Comparison of ENCODE assay signal across 20 cellular contexts in genomic region chr4:1563768-1564485, GRCh38.
DNase-seq lines count a peak whose midpoint lies in the region; ATAC-seq, FAIRE-seq and TF ChIP-seq lines count a peak whose summit lies in the region.
"Had no signal": no experiment of that assay in that cellular context is flagged by ENCODE, and none has a peak within 500 bp of the region (broad histone marks: within the 10 kb centered on the region; RNA-seq: fewer than 3 reads in every experiment).

No MANE protein-coding gene starts in this region.

- H3K4me2 ChIP-seq in IMR-90 (ENCODE audit: low read depth, low read length), result no peak overlapping the region
- H3K4me2 ChIP-seq: A549 had no signal

- POLR2A ChIA-PET in IMR-90 (lab: Charles Lee; ENCODE audit: unreplicated experiment), result no interaction called here

- dilution Hi-C loops in IMR-90 (cut with HindIII; ENCODE audit: low sequenced_read_pairs, unreplicated experiment), result no loop called here

- peak overlapping the region; percentile 72 for H2AK9ac ChIP-seq in IMR-90 (replicated peaks; ENCODE audit: low read depth, low read length, poor library complexity)

- H4K91ac ChIP-seq in IMR-90 (ENCODE audit: insufficient read depth, low read depth, low read length), result no peak overlapping the region

- no peak overlapping the region for H3K14ac ChIP-seq in IMR-90 (replicated peaks; ENCODE audit: low read depth, low read length)

- H4K8ac ChIP-seq in IMR-90 (ENCODE audit: low read depth in 2 of 2, low read length in 2 of 2), result no peak overlapping the region

- H3K9ac ChIP-seq in IMR-90 (ENCODE audit: low read depth, low read length) (no peak overlapping the region), kidney (ENCODE audit: low read length in 2 of 2) (no peak overlapping the region)
- H3K9ac ChIP-seq: GM23248 had no signal

- in situ Hi-C loops in IMR-90 (cut with MboI; ENCODE audit: low sequenced_read_pairs), result no loop called here

- no peak for TF ChIP-seq RAD21 in IMR-90 (IDR thresholded peaks at IDR 0.05; ENCODE audit: low read length)

- no peak for ATAC-seq in IMR-90 (ENCODE audit: low read depth)
- ATAC-seq: A549 had no signal

- H3K18ac ChIP-seq in IMR-90 (ENCODE audit: low read depth, low read length), result no peak overlapping the region

- H3K4ac ChIP-seq in IMR-90 (ENCODE audit: low read depth, low read length), result no peak overlapping the region

- H4K5ac ChIP-seq in IMR-90 (ENCODE audit: low read depth, low read length), result no peak overlapping the region

- no peaks in the 10 kb centered on the region for H4K20me1 ChIP-seq in IMR-90 (ENCODE audit: insufficient read depth, low read length)

- TF ChIP-seq POLR2A in IMR-90 (IDR thresholded peaks at IDR 0.05; ENCODE audit: low read depth, low read length), result no peak
- TF ChIP-seq POLR2A in ovary (IDR thresholded peaks at IDR 0.05), result no peak

- intact Hi-C loops in IMR-90 (cut with micrococcal nuclease), result no loop called here
- intact Hi-C loops in kidney (cut with DNase I), result no loop called here
- intact Hi-C loops in ovary (cut with DNase I), result no loop called here

- no peak for TF ChIP-seq EP300 in ovary (IDR thresholded peaks at IDR 0.05)

- 26% methylated on average over 14 of the region's 20 CpGs; no CpG with 5 or more reads in 1 of the 2 experiments for WGBS in IMR-90 (ENCODE audit: extremely low coverage in 2 of 2, insufficient read length in 1 of 2), 2 experiments
- WGBS in ovary, 3 donors, result 34 to 46% (median 36%) methylated on average over 20 of the region's 20 CpGs

- no peaks in the 10 kb centered on the region for H3K79me1 ChIP-seq in IMR-90 (ENCODE audit: low read depth in 1 of 2, low read length in 2 of 2)

- H3K27me3 ChIP-seq in IMR-90 (ENCODE audit: control insufficient read depth, insufficient read depth, low read length), result peaks cover 43% of the 10 kb centered on the region
- no peaks in the 10 kb centered on the region for H3K27me3 ChIP-seq in ovary

- H3K27ac ChIP-seq in IMR-90 (ENCODE audit: insufficient read depth, low read length) (no peak overlapping the region), kidney (ENCODE audit: low read depth in 2 of 2, low read length in 2 of 2) (no peak overlapping the region), ovary (no peak overlapping the region)
- H3K27ac ChIP-seq: 22Rv1, A549, GM23248 had no signal

- H3K9me1 ChIP-seq in IMR-90 (ENCODE audit: insufficient read depth, low read length), result no peaks in the 10 kb centered on the region

- no peak overlapping the region for H2BK5ac ChIP-seq in IMR-90 (ENCODE audit: low read depth, low read length, poor library complexity, severe bottlenecking)

- H3K9me3 ChIP-seq in IMR-90 (ENCODE audit: control insufficient read depth, insufficient read depth, low read length) (no peaks in the 10 kb centered on the region), kidney (ENCODE audit: control insufficient read depth in 1 of 2, low read length in 2 of 2) (no peaks in the 10 kb centered on the region), ovary (no peaks in the 10 kb centered on the region)
- H3K9me3 ChIP-seq: A549 had no signal

- no peak for FAIRE-seq in kidney (lab: Jason Lieb, UNC)
- FAIRE-seq: A549, GM12892, GM18507, H54, HTR-8/SVneo had no signal

- no peak overlapping the region for H2BK120ac ChIP-seq in IMR-90 (ENCODE audit: low read depth, low read length)

- CTCF ChIA-PET in IMR-90 (lab: Yijun Ruan, JAX), result no interaction called here

- H2AK5ac ChIP-seq in IMR-90 (ENCODE audit: low read depth, low read length), result no peak overlapping the region

- H2BK20ac ChIP-seq in IMR-90 (ENCODE audit: low read depth, low read length), result no peak overlapping the region

- H3K23ac ChIP-seq in IMR-90 (ENCODE audit: low read depth, low read length), result no peak overlapping the region

- no peak overlapping the region for H2BK15ac ChIP-seq in IMR-90 (ENCODE audit: low read depth, low read length)

- no peak overlapping the region for H3K56ac ChIP-seq in IMR-90 (ENCODE audit: extremely low read depth, insufficient read depth, low read length)

- no peak overlapping the region for H2AFZ ChIP-seq in IMR-90 (replicated peaks; ENCODE audit: low read length, poor library complexity)
- H2AFZ ChIP-seq: GM23248 had no signal

- no peaks in the 10 kb centered on the region for H3K4me1 ChIP-seq in IMR-90 (ENCODE audit: control insufficient read depth, insufficient read depth, low read length)
- no peaks in the 10 kb centered on the region for H3K4me1 ChIP-seq in kidney (ENCODE audit: control insufficient read depth in 1 of 2, insufficient read depth in 1 of 2, low read depth in 1 of 2, low read length in 2 of 2)
- no peaks in the 10 kb centered on the region for H3K4me1 ChIP-seq in ovary (ENCODE audit: insufficient read depth)

- H3K36me3 ChIP-seq in IMR-90 (ENCODE audit: control insufficient read depth, insufficient read depth, low read length) (no peaks in the 10 kb centered on the region), kidney (ENCODE audit: control insufficient read depth in 1 of 2, insufficient read depth in 2 of 2, low read length in 2 of 2) (no peaks in the 10 kb centered on the region), ovary (no peaks in the 10 kb centered on the region)

- no TSS peak for BruUV-seq in IMR-90 (replicated peaks; lab: Mats Ljungman, UMichigan)

- DNase-seq in NCI-H82 (lab: John Stamatoyannopoulos, UW) (peak; percentile 70), NCI-H82 treated with DMSO at 0.1 percent for 48 hours (lab: John Stamatoyannopoulos, UW; ENCODE audit: unreplicated experiment) (no peak), IMR-90 (no peak), kidney (peak; percentile 72), amniotic stem cell (lab: John Stamatoyannopoulos, UW) (no peak), NCI-H524 (lab: John Stamatoyannopoulos, UW) (no peak), ovary (no peak)
- DNase-seq: AML-193, DMS153, DMS79, GDM1, GM23248, HCEC 1CT, HFFc6 had no signal

- TF ChIP-seq CTCF in IMR-90 (conservative IDR thresholded peaks at IDR 0.05; ENCODE audit: low read depth, low read length) (no peak), kidney (IDR thresholded peaks at IDR 0.05; ENCODE audit: borderline replicate concordance, extremely low read depth, insufficient read depth) (no peak), ovary (IDR thresholded peaks at IDR 0.05) (no peak)

- no peak overlapping the region for H3K4me3 ChIP-seq in IMR-90 (ENCODE audit: insufficient read depth, low read depth, low read length)
- H3K4me3 ChIP-seq in kidney (ENCODE audit: low read length in 2 of 2), result no peak overlapping the region
- no peak overlapping the region for H3K4me3 ChIP-seq in ovary
- H3K4me3 ChIP-seq: A549, GM23248 had no signal

TF ChIP-seq in IMR-90, 13 proteins besides CTCF, POLR2A, EP300 and RAD21:
- TF ChIP-seq CEBPB (IDR thresholded peaks at IDR 0.05; ENCODE audit: low read depth, low read length) (no peak), SMC3 (IDR thresholded peaks at IDR 0.05; ENCODE audit: low read depth, low read length) (no peak), NFE2L2 (IDR thresholded peaks at IDR 0.05; ENCODE audit: low read depth, low read length) (no peak), ELK1 (IDR thresholded peaks at IDR 0.05; ENCODE audit: borderline replicate concordance, low read depth, low read length) (no peak), MXI1 (IDR thresholded peaks at IDR 0.05; ENCODE audit: borderline replicate concordance, low read depth, low read length) (no peak), FOS (IDR thresholded peaks at IDR 0.05; ENCODE audit: low read depth, low read length) (no peak), RFX5 (IDR thresholded peaks at IDR 0.05; ENCODE audit: low read depth, low read length) (no peak), MAFK (IDR thresholded peaks at IDR 0.05; ENCODE audit: low read depth, low read length) (no peak), USF2 (IDR thresholded peaks at IDR 0.05; ENCODE audit: low read depth, low read length) (no peak), BHLHE40 (IDR thresholded peaks at IDR 0.05; ENCODE audit: low read depth, low read length) (no peak), MAZ (IDR thresholded peaks at IDR 0.05; ENCODE audit: borderline replicate concordance, low read depth, low read length) (no peak), RCOR1 (IDR thresholded peaks at IDR 0.05; ENCODE audit: insufficient replicate concordance, low read length) (no peak), CHD1 (IDR thresholded peaks at IDR 0.05; ENCODE audit: low read depth, low read length) (no peak)

Comparison
In these comparisons a context has a peak if more than half of its experiments do, and no peak if none do; other contexts are left out.
1. DNase-seq: peak in NCI-H82 (single experiment) and kidney (single experiment); none in NCI-H82 treated with DMSO at 0.1 percent for 48 hours (single experiment), IMR-90 (single experiment), amniotic stem cell (single experiment), NCI-H524 (0 of 2) and ovary (0 of 5).